23 cellular contexts compared by ENCODE assay signal in the genomic region with DNA sequence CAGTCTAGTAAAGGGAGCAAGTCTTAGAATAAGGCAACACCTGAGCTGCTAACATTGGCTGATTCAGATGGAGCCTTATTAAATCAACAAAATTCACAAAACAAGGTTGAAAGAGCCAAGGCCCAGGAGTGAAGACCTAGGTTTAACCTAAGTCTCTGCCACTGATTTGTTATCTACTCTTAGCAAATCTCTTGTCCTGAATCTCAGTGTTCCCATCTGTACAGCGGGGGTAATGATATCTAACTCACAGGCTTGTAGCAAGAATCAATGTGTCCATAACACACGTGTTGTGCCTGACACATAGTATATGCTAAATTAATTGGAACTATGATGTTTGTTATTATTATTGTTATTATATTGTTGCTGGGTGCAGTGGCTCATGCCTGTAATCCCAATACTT.
DNase-seq lines count a peak whose midpoint lies in the region; ATAC-seq and TF ChIP-seq lines count a peak whose summit lies in the region.
"Had no signal": no experiment of that assay in that cellular context is flagged by ENCODE, and none has a peak within 500 bp of the region (broad histone marks: within the 10 kb centered on the region; RNA-seq: fewer than 3 reads in every experiment).

No MANE protein-coding gene starts in this region.

- no peaks in the 10 kb centered on the region for H3K79me1 ChIP-seq in trophoblast cell (ENCODE audit: low read length)

- 93 to 97% methylated on average over 2 of the region's 2 CpGs for WGBS in esophagus, 2 donors
- no CpG with 5 or more reads among the region's 2 CpGs for WGBS in trophoblast cell (ENCODE audit: extremely low coverage, insufficient coverage, insufficient read length)

- intact Hi-C loops in Panc1 (cut with micrococcal nuclease; ENCODE audit: unreplicated experiment), result no loop called here
- intact Hi-C loops in posterior cingulate gyrus (cut with DNase I), result no loop called here

- no peak overlapping the region for H2AFZ ChIP-seq in trophoblast cell (ENCODE audit: insufficient read depth, low read length, poor library complexity)

- no peak overlapping the region for H3K27ac ChIP-seq in HEK293 (ENCODE audit: extremely low read depth, low read depth, low read length)
- H3K27ac ChIP-seq in Panc1 (ENCODE audit: low read length), result 0 out of 2 replicates have a peak overlapping the region, but pooled peaks have one; percentile 9
- H3K27ac ChIP-seq in esophagus (ENCODE audit: low read depth in 2 of 2, low read length in 1 of 2), result peak overlapping the region; percentile 15 to 35
- no peak overlapping the region for H3K27ac ChIP-seq in trophoblast cell (ENCODE audit: low read depth, low read length)
- H3K27ac ChIP-seq: A549; BLaER1 treated with 17β-estradiol and CSF1 and Interleukin-3, amounts not matched to agents 10 nM and 100 nM had no signal

- H3K27me3 ChIP-seq in Panc1 (ENCODE audit: control insufficient read depth, insufficient read depth, low read length), result no peaks in the 10 kb centered on the region
- H3K27me3 ChIP-seq in esophagus (ENCODE audit: control insufficient read depth in 1 of 2, insufficient read depth in 2 of 2, low read length in 2 of 2), result no peaks in the 10 kb centered on the region
- H3K27me3 ChIP-seq in trophoblast cell (ENCODE audit: insufficient read depth, low read length), result no peaks in the 10 kb centered on the region
- H3K27me3 ChIP-seq: BE2C; BLaER1 treated with 17β-estradiol and CSF1 and Interleukin-3, amounts not matched to agents 10 nM and 100 nM had no signal

- H3K4me3 ChIP-seq in HEK293 (ENCODE audit: low read depth, low read length) (no peak overlapping the region), Panc1 (ENCODE audit: low read depth in 2 of 2, low read length in 2 of 2) (no peak overlapping the region), esophagus (ENCODE audit: low read depth in 1 of 2, low read length in 2 of 2) (no peak overlapping the region), trophoblast cell (ENCODE audit: low read depth, low read length) (no peak overlapping the region)
- H3K4me3 ChIP-seq: A549; BLaER1 treated with 17β-estradiol and CSF1 and Interleukin-3, amounts not matched to agents 10 nM and 100 nM; GM12878 had no signal

- H3K4ac ChIP-seq in trophoblast cell (ENCODE audit: low read depth, low read length), result no peak overlapping the region

- H2BK120ac ChIP-seq in trophoblast cell (ENCODE audit: insufficient read depth, low read length, poor library complexity), result no peak overlapping the region

- TF ChIP-seq CTCF in HEK293 (tag by site-specific recombination; IDR thresholded peaks at IDR 0.05) (no peak), Panc1 (IDR thresholded peaks at IDR 0.05) (no peak)

- H3K4me1 ChIP-seq in HEK293 (ENCODE audit: control insufficient read depth, insufficient read depth, low read length) (0 out of 2 replicates have a peak, but pooled peaks cover 5% of the 10 kb centered on the region), Panc1 (ENCODE audit: control insufficient read depth, insufficient read depth, low read length) (peaks cover 9% of the 10 kb centered on the region), esophagus (ENCODE audit: control insufficient read depth in 2 of 2, insufficient read depth in 2 of 2, low read length in 1 of 2) (peaks cover 0 to 5% of the 10 kb centered on the region in 2 donors), trophoblast cell (ENCODE audit: control insufficient read depth in 1 of 2, insufficient read depth in 2 of 2, low read length in 2 of 2) (no peaks in the 10 kb centered on the region)
- H3K4me1 ChIP-seq: BE2C; BLaER1 treated with 17β-estradiol and CSF1 and Interleukin-3, amounts not matched to agents 10 nM and 100 nM had no signal

- no peak overlapping the region for H3K23ac ChIP-seq in trophoblast cell (ENCODE audit: low read length)

- no peak overlapping the region for H2AK5ac ChIP-seq in trophoblast cell (ENCODE audit: low read length)

- H4K91ac ChIP-seq in trophoblast cell (ENCODE audit: low read depth, low read length), result no peak overlapping the region

- no peak overlapping the region for H2BK5ac ChIP-seq in trophoblast cell (ENCODE audit: low read depth, low read length, poor library complexity)

- no peak overlapping the region for H2BK12ac ChIP-seq in trophoblast cell (ENCODE audit: low read length)

- no peak for ATAC-seq in Panc1
- ATAC-seq: A549, GM12878 had no signal

- no TSS peak for BruUV-seq in Panc1 (replicated peaks; lab: Mats Ljungman, UMichigan)

- in situ Hi-C loops in Panc1 (cut with HindIII; ENCODE audit: low pct_unique_long_range_greater_than_20kb, low sequenced_read_pairs), result no loop called here

- CTCF ChIA-PET in HEK293 (lab: Yijun Ruan, JAX), result interaction anchor here (0.5 to 1.5 kb wide), 4 partner anchors 31 to 107 kb away, joined by 3 to 4 read pairs (median 3); no protein-coding TSS in a partner anchor
- CTCF ChIA-PET in Panc1 (lab: Charles Lee), result no interaction called here

- H4K8ac ChIP-seq in trophoblast cell (ENCODE audit: low read depth, low read length), result no peak overlapping the region

- H3K79me2 ChIP-seq in trophoblast cell (ENCODE audit: control insufficient read depth, insufficient read depth, low read length, poor library complexity), result no peaks in the 10 kb centered on the region

- peak overlapping the region; percentile 19 for H3K9ac ChIP-seq in trophoblast cell (ENCODE audit: low read length)
- H3K9ac ChIP-seq: BLaER1 treated with 17β-estradiol and CSF1 and Interleukin-3, amounts not matched to agents 10 nM and 100 nM had no signal

- H3K18ac ChIP-seq in trophoblast cell (ENCODE audit: low read length), result no peak overlapping the region

- H3K36me3 ChIP-seq in HEK293 (ENCODE audit: control insufficient read depth in 2 of 2, insufficient read depth in 1 of 2, low read length in 2 of 2) (no peaks in the 10 kb centered on the region), Panc1 (ENCODE audit: control insufficient read depth, insufficient read depth, low read length) (no peaks in the 10 kb centered on the region), esophagus (ENCODE audit: control insufficient read depth in 2 of 2, insufficient read depth in 2 of 2, low read length in 1 of 2) (no peaks in the 10 kb centered on the region), trophoblast cell (ENCODE audit: control insufficient read depth in 1 of 2, insufficient read depth in 2 of 2, low read length in 2 of 2) (no peaks in the 10 kb centered on the region)
- H3K36me3 ChIP-seq: BE2C; BLaER1 treated with 17β-estradiol and CSF1 and Interleukin-3, amounts not matched to agents 10 nM and 100 nM had no signal

- no peak for DNase-seq in Panc1 (ENCODE audit: low read depth, low spot score)
- no peak for DNase-seq in trophoblast cell
- no peak for DNase-seq in posterior cingulate gyrus
- DNase-seq in foreskin melanocyte, result no peak
- no peak for DNase-seq in HPDE6-E6E7 (ENCODE audit: extremely low spot score)
- DNase-seq: 8988T; ACHN; AML-193; BE2C; CD4-positive, alpha-beta T cell; CD8-positive, alpha-beta memory T cell; DMS 273 treated with DMSO at 0.1 percent for 48 hours; DMS79; EL; GDM1; GOT3; H7; HCEC 1CT had no signal

- H3K4me2 ChIP-seq in trophoblast cell (ENCODE audit: low read length), result no peak overlapping the region
- H3K4me2 ChIP-seq: A549; BLaER1 treated with 17β-estradiol and CSF1 and Interleukin-3, amounts not matched to agents 10 nM and 100 nM had no signal

- POLR2A ChIA-PET in HEK293 (lab: Yijun Ruan, JAX) (no interaction called here), Panc1 (lab: Charles Lee) (no interaction called here)

- H4K12ac ChIP-seq in trophoblast cell (ENCODE audit: low read depth, low read length), result no peak overlapping the region

- H3K9me3 ChIP-seq in HEK293 (ENCODE audit: control insufficient read depth, insufficient read depth, low read depth, low read length), result no peaks in the 10 kb centered on the region
- no peaks in the 10 kb centered on the region for H3K9me3 ChIP-seq in Panc1 (ENCODE audit: control insufficient read depth, insufficient read depth, low read depth, low read length)
- H3K9me3 ChIP-seq in esophagus (ENCODE audit: control insufficient read depth in 2 of 2, insufficient read depth in 1 of 2, low read depth in 1 of 2, low read length in 1 of 2), result no peaks in the 10 kb centered on the region
- peaks cover 2% of the 10 kb centered on the region for H3K9me3 ChIP-seq in trophoblast cell (ENCODE audit: insufficient read depth, low read depth, low read length)
- H3K9me3 ChIP-seq: A549, BE2C had no signal

- H3K14ac ChIP-seq in trophoblast cell (ENCODE audit: low read length), result no peak overlapping the region

TF ChIP-seq in HEK293, 187 proteins besides CTCF, POLR2A, EP300 and RAD21 (continues in another document):
- no peak for TF ChIP-seq ZNF354C (tag by site-specific recombination; IDR thresholded peaks at IDR 0.05; ENCODE audit: borderline replicate concordance, low read depth)
- TF ChIP-seq ZNF548 (tag by site-specific recombination; IDR thresholded peaks at IDR 0.05), result no peak
- TF ChIP-seq ZNF664 (tag by site-specific recombination; IDR thresholded peaks at IDR 0.05), result peak; percentile 43
- TF ChIP-seq REST (tag by site-specific recombination; IDR thresholded peaks at IDR 0.05), result no peak
- no peak for TF ChIP-seq PRDM1 (tag by site-specific recombination; IDR thresholded peaks at IDR 0.05)
- no peak for TF ChIP-seq ZNF792 (tag by site-specific recombination; IDR thresholded peaks at IDR 0.05)
- TF ChIP-seq ZNF426 (tag by site-specific recombination; IDR thresholded peaks at IDR 0.05), result no peak

Comparison
In these comparisons a context has a peak if more than half of its experiments do, and no peak if none do; other contexts are left out.
1. H3K27ac ChIP-seq: peak in Panc1 (single experiment) and esophagus (2 of 2); none in HEK293 (single experiment) and trophoblast cell (single experiment).